ENCODE assay signal across 8 cellular contexts in the genomic region with DNA sequence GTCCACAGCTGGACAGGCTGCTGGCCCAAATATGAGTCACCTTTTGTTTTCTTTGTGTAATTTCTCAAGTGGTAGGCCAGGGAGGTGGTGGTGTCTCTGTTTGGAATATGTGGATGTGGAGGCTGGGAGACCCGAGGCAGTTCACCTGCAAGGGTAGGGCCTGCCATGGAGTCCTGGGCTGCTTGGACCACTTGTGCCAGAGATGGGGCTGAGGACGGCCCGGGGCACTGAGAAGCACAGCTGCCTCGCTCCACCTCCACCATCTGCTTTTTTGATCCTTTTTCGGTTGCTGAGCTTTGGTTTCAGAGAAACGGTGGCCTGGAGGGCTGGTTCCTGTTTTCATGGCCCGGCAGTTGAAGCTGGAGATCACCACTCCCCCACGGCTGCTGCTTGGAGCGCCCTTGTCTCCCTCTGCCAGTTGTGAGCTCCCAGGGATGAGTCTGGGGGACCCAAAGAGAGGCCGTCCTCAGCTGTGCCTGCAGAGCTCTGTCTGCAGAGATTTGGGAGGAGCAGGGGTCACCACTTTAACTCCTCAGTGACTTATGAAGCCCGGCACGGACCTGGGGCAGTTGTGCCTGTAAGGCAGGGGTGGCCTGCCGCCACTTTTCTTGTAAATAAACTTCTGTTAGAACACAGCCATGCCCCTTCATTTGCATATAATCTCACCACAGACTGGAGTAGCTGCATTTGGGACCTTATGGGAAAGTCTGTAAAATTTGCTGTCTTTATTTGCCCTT. TPM values are rescaled to one million over a fixed set of nuclear protein-coding genes. Genes with fewer than 3 reads are reported as not detected.
DNase-seq lines count a peak whose midpoint lies in the region; ATAC-seq and TF ChIP-seq lines count a peak whose summit lies in the region.

No MANE protein-coding gene starts in this region.

- peak overlapping the region; percentile 39 for H3K23ac ChIP-seq in mesendoderm (ENCODE audit: low read length)

- no peaks in the 10 kb centered on the region for H3K9me3 Mint-ChIP-seq in activated naive CD8-positive, alpha-beta T cell treated with anti-CD3 and anti-CD28 coated beads, Interleukin-2, amount 10 ng/mL, durations not matched to agents 7 days and 5 days

- H4K8ac ChIP-seq in mesendoderm (ENCODE audit: low read depth, low read length), result no peak overlapping the region

- H3K27ac Mint-ChIP-seq in activated naive CD8-positive, alpha-beta T cell treated with anti-CD3 and anti-CD28 coated beads, Interleukin-2, amount 10 ng/mL, durations not matched to agents 7 days and 5 days, result peak overlapping the region; percentile 96

- no peak overlapping the region for H4K5ac ChIP-seq in mesendoderm (ENCODE audit: low read length)

- H2AK5ac ChIP-seq in mesendoderm (ENCODE audit: low read length), result no peak overlapping the region

- no peak overlapping the region for H3K27ac ChIP-seq in mesendoderm (ENCODE audit: low read depth, low read length)

- H3K18ac ChIP-seq in mesendoderm (ENCODE audit: low read length), result no peak overlapping the region

- H2BK120ac ChIP-seq in mesendoderm (ENCODE audit: low read depth, low read length), result no peak overlapping the region

- peaks cover 7% of the 10 kb centered on the region for H3K4me1 ChIP-seq in mesendoderm (ENCODE audit: control insufficient read depth, low read depth, low read length)

- DNase-seq in GM12864 (ENCODE audit: low read depth) (peak; percentile 78), KBM-7 (peak; percentile 94), mesendoderm (peak; percentile 29), GOT3 (lab: John Stamatoyannopoulos, UW) (no peak)
- DNase-seq in activated naive CD8-positive, alpha-beta T cell treated with anti-CD3 and anti-CD28 coated beads, Interleukin-2, amount 10 ng/mL, durations not matched to agents 7 days and 5 days, result no peak
- no peak for DNase-seq in stimulated activated CD4-positive, alpha-beta T cell treated with anti-CD3 and anti-CD28 coated beads, Interleukin-15, amount 100 ng/mL, for 24 hours
- DNase-seq in stimulated activated naive CD4-positive, alpha-beta T cell (lab: John Stamatoyannopoulos, UW), result no peak

- no peaks in the 10 kb centered on the region for H3K79me2 ChIP-seq in mesendoderm (ENCODE audit: control insufficient read depth, insufficient read depth, low read length)

- peaks cover 23% of the 10 kb centered on the region for H3K36me3 Mint-ChIP-seq in activated naive CD8-positive, alpha-beta T cell treated with anti-CD3 and anti-CD28 coated beads, Interleukin-2, amount 10 ng/mL, durations not matched to agents 7 days and 5 days

- peak overlapping the region; percentile 32 for H3K4me3 Mint-ChIP-seq in activated naive CD8-positive, alpha-beta T cell treated with anti-CD3 and anti-CD28 coated beads, Interleukin-2, amount 10 ng/mL, durations not matched to agents 7 days and 5 days

- H3K36me3 ChIP-seq in mesendoderm (ENCODE audit: control insufficient read depth, insufficient read depth, low read length), result peaks cover 3% of the 10 kb centered on the region

- no peaks in the 10 kb centered on the region for H3K27me3 Mint-ChIP-seq in activated naive CD8-positive, alpha-beta T cell treated with anti-CD3 and anti-CD28 coated beads, Interleukin-2, amount 10 ng/mL, durations not matched to agents 7 days and 5 days

- H3K4me2 ChIP-seq in mesendoderm (ENCODE audit: low read length), result no peak overlapping the region

- H3K56ac ChIP-seq in mesendoderm (ENCODE audit: low read length), result no peak overlapping the region

- peaks cover 63% of the 10 kb centered on the region for H3K4me1 Mint-ChIP-seq in activated naive CD8-positive, alpha-beta T cell treated with anti-CD3 and anti-CD28 coated beads, Interleukin-2, amount 10 ng/mL, durations not matched to agents 7 days and 5 days

- H3K27me3 ChIP-seq in mesendoderm (ENCODE audit: insufficient read depth, low read length, poor library complexity), result no peaks in the 10 kb centered on the region

- peak; percentile 49 for ATAC-seq in GM21526 (IDR thresholded peaks at IDR 0.05; ENCODE audit: low FRiP score, unreplicated experiment)
- no peak for ATAC-seq in activated naive CD8-positive, alpha-beta T cell treated with anti-CD3 and anti-CD28 coated beads, Interleukin-2, amount 10 ng/mL, durations not matched to agents 7 days and 5 days (ENCODE audit: low read depth)

- H3K79me1 ChIP-seq in mesendoderm (ENCODE audit: low read length), result no peaks in the 10 kb centered on the region

- WGBS in mesendoderm (ENCODE audit: extremely low coverage, insufficient coverage, low lambda C conversion rate), result no CpG with 5 or more reads among the region's 13 CpGs

- H2BK5ac ChIP-seq in mesendoderm (ENCODE audit: low read length), result no peak overlapping the region

- POLR2A ChIA-PET in activated naive CD8-positive, alpha-beta T cell treated with anti-CD3 and anti-CD28 coated beads, Interleukin-2, amount 10 ng/mL, durations not matched to agents 7 days and 5 days (lab: Charles Lee), result no interaction called here

- no peak for TF ChIP-seq CTCF in GM12864 (IDR thresholded peaks at IDR 0.05; ENCODE audit: low read depth, low read length, missing control alignments)

- no peak overlapping the region for H2BK15ac ChIP-seq in mesendoderm (replicated peaks; ENCODE audit: low read depth)

- no peak overlapping the region for H3K9ac ChIP-seq in mesendoderm (ENCODE audit: low read length)

- peak overlapping the region; percentile 6 for H3K4me3 ChIP-seq in GM12864 (ENCODE audit: low read depth, low read length)
- no peak overlapping the region for H3K4me3 ChIP-seq in mesendoderm (ENCODE audit: low read length)

- in situ Hi-C loops in KBM-7 (cut with MboI; ENCODE audit: low pct_unique_long_range_greater_than_20kb, low sequenced_read_pairs), result no loop called here

- H3K4ac ChIP-seq in mesendoderm (ENCODE audit: low read depth, low read length), result no peak overlapping the region

RNA-seq across cellular contexts. Expression of gene TTC7A, which starts 42.2 kb away (rescaled TPM):
- 10 to 100 TPM; 57.1 to 59.3 TPM for total RNA-seq in activated naive CD8-positive, alpha-beta T cell treated with anti-CD3 and anti-CD28 coated beads, Interleukin-2, amount 10 ng/mL, durations not matched to agents 7 days and 5 days
- polyA plus RNA-seq in mesendoderm (2013, experiment 1 of 2), result 9.9 TPM
- 9.7 TPM for polyA plus RNA-seq in mesendoderm (2013, experiment 2 of 2)

Comparison
In these comparisons a context has a peak if more than half of its experiments do, and no peak if none do; other contexts are left out.
1. DNase-seq: peak in GM12864 (single experiment), KBM-7 (single experiment) and mesendoderm (single experiment); none in activated naive CD8-positive, alpha-beta T cell treated with anti-CD3 and anti-CD28 coated beads, Interleukin-2, amount 10 ng/mL, durations not matched to agents 7 days and 5 days (single experiment), stimulated activated CD4-positive, alpha-beta T cell treated with anti-CD3 and anti-CD28 coated beads, Interleukin-15, amount 100 ng/mL, for 24 hours (single experiment), GOT3 (single experiment) and stimulated activated naive CD4-positive, alpha-beta T cell (0 of 6).